Comparison of ENCODE assay signal across 8 cellular contexts in genomic region chr22:44497218-44497903, GRCh38. TPM values are rescaled to one million over a fixed set of nuclear protein-coding genes. Genes with fewer than 3 reads are reported as not detected.
A peak's percentile ranks its signal among the peaks of the same experiment; 100 is the strongest.
DNase-seq lines count a peak whose midpoint lies in the region; ATAC-seq, FAIRE-seq and TF ChIP-seq lines count a peak whose summit lies in the region.

No MANE protein-coding gene starts in this region.

- POLR2A ChIA-PET in HepG2 (lab: Yijun Ruan, JAX), result no interaction called here

- H3K27me3 Mint-ChIP-seq in activated naive CD8-positive, alpha-beta T cell, result no peaks in the 10 kb centered on the region

- H3K27me3 ChIP-seq in liver (ENCODE audit: control insufficient read depth in 4 of 4, insufficient read depth in 4 of 4, low read length in 3 of 4) (no peaks in the 10 kb centered on the region), HepG2 (ENCODE audit: control insufficient read depth in 1 of 2, insufficient read depth in 2 of 2, low read length in 2 of 2) (peaks cover 0 to 2% of the 10 kb centered on the region in 2 experiments; a peak in 1 of 5 replicates)

- no peaks in the 10 kb centered on the region for H4K20me1 ChIP-seq in HepG2 (ENCODE audit: insufficient read depth, low read length)

- intact Hi-C loops in HepG2 (cut with micrococcal nuclease; ENCODE audit: unreplicated experiment) (no loop called here), left ventricle myocardium superior (cut with micrococcal nuclease) (no loop called here), sciatic nerve (cut with DNase I) (no loop called here)

- H3K27ac Mint-ChIP-seq in activated naive CD8-positive, alpha-beta T cell, result peak overlapping the region; percentile 64

- peak overlapping the region; percentile 73 for H3K4me3 Mint-ChIP-seq in activated naive CD8-positive, alpha-beta T cell

- H3K79me2 ChIP-seq in HepG2 (ENCODE audit: insufficient read depth, low read length), result no peaks in the 10 kb centered on the region

- H3K9me3 Mint-ChIP-seq in activated naive CD8-positive, alpha-beta T cell (ENCODE audit: low read depth), result no peaks in the 10 kb centered on the region

- CTCF ChIA-PET in HepG2 (lab: Yijun Ruan, JAX; ENCODE audit: low intra/inter-chr PET ratio, low total read pairs), result no interaction called here

- H3K4me1 ChIP-seq in liver (ENCODE audit: control insufficient read depth in 4 of 4, insufficient read depth in 4 of 4, low read length in 3 of 4) (peaks cover 0 to 11% (median 4%) of the 10 kb centered on the region in 4 donors), HepG2 (ENCODE audit: insufficient read depth, low read length) (no peaks in the 10 kb centered on the region)

- H2AFZ ChIP-seq in HepG2 (ENCODE audit: low read length), result no peak overlapping the region

- peak overlapping the region; percentile 35 to 90 (median 48) for H3K4me3 ChIP-seq in liver (ENCODE audit: low read depth in 1 of 3, low read length in 3 of 3)
- no peak overlapping the region for H3K4me3 ChIP-seq in HepG2 (replicated peaks in 1 of 3; ENCODE audit: insufficient read depth in 1 of 3, low read depth in 2 of 3, low read length in 3 of 3)

- H3K4me2 ChIP-seq in HepG2 (ENCODE audit: low read depth, low read length), result no peak overlapping the region

- TF ChIP-seq POLR2A in HepG2 (IDR thresholded peaks at IDR 0.05; ENCODE audit: insufficient read depth in 1 of 2, low read depth in 2 of 2, low read length in 2 of 2), result no peak

- peak overlapping the region; percentile 19 to 68 for H3K27ac ChIP-seq in liver (ENCODE audit: low read depth in 1 of 2, low read length in 2 of 2)
- H3K27ac ChIP-seq in HepG2 (ENCODE audit: extremely low read length, insufficient read depth, low read length), result no peak overlapping the region

- FAIRE-seq in HepG2 (lab: Jason Lieb, UNC), result no peak

- peaks cover 29% of the 10 kb centered on the region for H3K4me1 Mint-ChIP-seq in activated naive CD8-positive, alpha-beta T cell (ENCODE audit: low read depth)

- TF ChIP-seq CTCF in liver (IDR thresholded peaks at IDR 0.05; ENCODE audit: low read depth, low read length, missing input control) (no peak), HepG2 (CRISPR knock-in tag; IDR thresholded peaks at IDR 0.05) (no peak)

- H3K36me3 Mint-ChIP-seq in activated naive CD8-positive, alpha-beta T cell, result peaks cover 5% of the 10 kb centered on the region

- ATAC-seq in HepG2, result no peak
- peak; percentile 3 for ATAC-seq in left ventricle myocardium superior
- peak; percentile 16 for ATAC-seq in sciatic nerve
- no peak for ATAC-seq in GM21717 (IDR thresholded peaks at IDR 0.05; ENCODE audit: unreplicated experiment)

- DNase-seq in HepG2 (ENCODE audit: low spot score), result no peak
- DNase-seq in left ventricle myocardium superior, result peak; percentile 34
- peak; percentile 63 for DNase-seq in sciatic nerve (ENCODE audit: low spot score)
- no peak for DNase-seq in DMS114 treated with DMSO at 0.1 percent for 48 hours (lab: John Stamatoyannopoulos, UW; ENCODE audit: unreplicated experiment)
- DNase-seq in NCI-H2227 (lab: John Stamatoyannopoulos, UW; ENCODE audit: unreplicated experiment), result no peak

- 45% methylated on average over 49 of the region's 49 CpGs for WGBS in liver
- 89% methylated on average over 33 of the region's 49 CpGs for WGBS in HepG2 (ENCODE audit: low lambda C conversion rate)

- H3K36me3 ChIP-seq in liver (ENCODE audit: control insufficient read depth in 4 of 4, insufficient read depth in 3 of 4, low read depth in 1 of 4, low read length in 3 of 4), result no peaks in the 10 kb centered on the region
- no peaks in the 10 kb centered on the region for H3K36me3 ChIP-seq in HepG2 (replicated peaks in 1 of 2; ENCODE audit: control insufficient read depth in 1 of 2, insufficient read depth in 2 of 2, low read length in 2 of 2)

- BruUV-seq in HepG2 (replicated peaks; lab: Mats Ljungman, UMichigan), result no TSS peak

- H3K9ac ChIP-seq in liver (ENCODE audit: low read depth in 1 of 2, low read length in 2 of 2) (no peak overlapping the region), HepG2 (ENCODE audit: insufficient read depth, low read depth, low read length) (no peak overlapping the region)

- H3K9me3 ChIP-seq in liver (ENCODE audit: control insufficient read depth in 4 of 4, low read length in 3 of 4) (no peaks in the 10 kb centered on the region), HepG2 (ENCODE audit: low read length) (no peaks in the 10 kb centered on the region; the same call in 1 of the 2 replicates)

- TF ChIP-seq EP300 in HepG2 (IDR thresholded peaks at IDR 0.05; ENCODE audit: low read depth in 2 of 2, low read length in 2 of 2) (no peak), HepG2 (CRISPR knock-in tag; IDR thresholded peaks at IDR 0.05; ENCODE audit: borderline replicate concordance) (no peak)

- TF ChIP-seq RAD21 in liver (IDR thresholded peaks at IDR 0.05), result no peak
- TF ChIP-seq RAD21 in HepG2 (CRISPR knock-in tag; IDR thresholded peaks at IDR 0.05), result no peak

- in situ Hi-C loops in HepG2 (cut with HindIII; ENCODE audit: extremely low pct_ligation_motif_present, low pct_unique_long_range_greater_than_20kb), result no loop called here

TF ChIP-seq in liver, 16 proteins besides CTCF, POLR2A, EP300 and RAD21 (continues in another document):
- TF ChIP-seq FOXA2 (IDR thresholded peaks at IDR 0.05), result no peak

TF ChIP-seq in HepG2, 621 proteins besides CTCF, POLR2A, EP300 and RAD21:
- no peak for TF ChIP-seq ZNF782 (CRISPR knock-in tag; IDR thresholded peaks at IDR 0.05; ENCODE audit: borderline replicate concordance)
- TF ChIP-seq MEIS2 (CRISPR knock-in tag; IDR thresholded peaks at IDR 0.05), result no peak
- no peak for TF ChIP-seq CHCHD3 (CRISPR knock-in tag; IDR thresholded peaks at IDR 0.05)
- no peak for TF ChIP-seq HBP1 (CRISPR knock-in tag; IDR thresholded peaks at IDR 0.05; ENCODE audit: low read depth)
- no peak for TF ChIP-seq CCDC6 (CRISPR knock-in tag; IDR thresholded peaks at IDR 0.05)
- no peak for TF ChIP-seq ZNF317 (CRISPR knock-in tag; IDR thresholded peaks at IDR 0.05)

RNA-seq across cellular contexts. Expression of gene RTL6, which starts 0.7 kb away (rescaled TPM):
- total RNA-seq in liver (1 to 10 TPM; 3.8 to 5.4 TPM), HepG2 (2016; rRNA removed; fragmentation: Illumina TruSeq; extraction: Trizol) (not detected in 2 replicates), left ventricle myocardium superior (24.7 TPM), sciatic nerve (21.1 TPM)
- polyA plus RNA-seq in liver (1 to 10 TPM; 1.2 to 4.8 TPM), HepG2 (2011; rRNA removed) (not detected in 2 replicates)
- total RNA-seq in HepG2 (2016; cell fraction: cytosol; rRNA removed; fragmentation: Illumina TruSeq; extraction: Trizol; ENCODE audit: low read depth), result not detected in 2 replicates
- total RNA-seq in HepG2 (2016; cell fraction: insoluble cytoplasmic fraction; rRNA removed; fragmentation: Illumina TruSeq; extraction: Trizol), result not detected in 2 replicates
- total RNA-seq in HepG2 (2016; cell fraction: membrane; rRNA removed; fragmentation: Illumina TruSeq; extraction: Trizol), result not detected in 2 replicates
- total RNA-seq in HepG2 (2016; cell fraction: nucleus; rRNA removed; fragmentation: Illumina TruSeq; extraction: Trizol), result not detected in 2 replicates
- not detected in 2 replicates for polyA plus RNA-seq in HepG2 (2011; cell fraction: cytosol; rRNA removed)
- not detected in 2 replicates for polyA plus RNA-seq in HepG2 (2011; cell fraction: nucleus; rRNA removed)
- polyA plus RNA-seq in HepG2 (2012), result not detected in 2 replicates
- not detected in 2 replicates for polyA plus RNA-seq in HepG2 (2016; cell fraction: cytosol; fragmentation: Illumina TruSeq; extraction: Trizol; ENCODE audit: low read depth)
- not detected in 2 replicates for polyA plus RNA-seq in HepG2 (2016; cell fraction: insoluble cytoplasmic fraction; fragmentation: Illumina TruSeq; extraction: Trizol; ENCODE audit: low read depth)
- not detected in 2 replicates for polyA plus RNA-seq in HepG2 (2016; cell fraction: membrane; fragmentation: Illumina TruSeq; extraction: Trizol; ENCODE audit: low read depth)
- not detected in 2 replicates for polyA plus RNA-seq in HepG2 (2016; cell fraction: nucleus; fragmentation: Illumina TruSeq; extraction: Trizol; ENCODE audit: insufficient read depth, low read depth)
- polyA minus RNA-seq in HepG2 (2011; rRNA and poly(A)+ RNA removed; ENCODE audit: low replicate concordance), result 75.9 TPM in 1 of 2 replicates, not detected in the other
- 0.20 and 0.62 TPM in 2 replicates for polyA minus RNA-seq in HepG2 (2011; cell fraction: cytosol; rRNA and poly(A)+ RNA removed)
- 0.25 and 0.26 TPM in 2 replicates for polyA minus RNA-seq in HepG2 (2011; cell fraction: nucleus; rRNA and poly(A)+ RNA removed)

Comparison
In these comparisons a context has a peak if more than half of its experiments do, and no peak if none do; other contexts are left out.
1. H3K4me3 ChIP-seq: peak in liver (3 of 3); none in HepG2 (0 of 3).
2. ATAC-seq: peak in left ventricle myocardium superior (single experiment) and sciatic nerve (single experiment); none in HepG2 (single experiment) and GM21717 (single experiment).
3. DNase-seq: peak in left ventricle myocardium superior (single experiment) and sciatic nerve (single experiment); none in HepG2 (single experiment), DMS114 treated with DMSO at 0.1 percent for 48 hours (single experiment) and NCI-H2227 (single experiment).